In the genomic region with DNA sequence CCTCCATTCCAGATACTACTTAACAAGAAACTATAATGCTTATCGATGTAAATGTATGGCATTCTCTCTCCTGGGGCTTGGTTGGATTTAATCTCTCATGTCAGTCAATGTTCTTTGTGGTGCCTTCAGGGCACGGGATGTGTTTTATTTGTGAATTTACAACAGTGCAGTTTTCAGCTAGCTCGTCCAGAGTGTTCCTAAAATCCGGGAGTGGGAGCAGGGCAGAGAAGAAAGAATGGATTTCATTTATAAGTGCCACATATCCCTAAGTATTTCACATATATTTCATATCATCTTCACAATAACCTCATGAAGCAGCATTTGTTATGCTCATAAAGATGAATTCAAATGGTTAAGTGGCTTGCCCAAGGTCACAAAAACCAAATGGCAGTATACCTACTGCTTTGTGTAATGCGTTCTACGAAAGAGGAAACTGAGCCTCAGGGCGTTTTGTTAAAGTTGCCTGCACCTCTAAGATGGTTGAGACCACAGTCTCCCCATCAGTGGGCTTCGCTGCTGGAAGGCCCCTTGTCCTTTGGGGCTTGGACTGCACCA, we compare ENCODE assay signal across 7 cellular contexts.
DNase-seq lines count a peak whose midpoint lies in the region; ATAC-seq and TF ChIP-seq lines count a peak whose summit lies in the region.

No MANE protein-coding gene starts in this region.

- peak overlapping the region; percentile 70 to 94 for H3K4me3 ChIP-seq in esophagus (ENCODE audit: low read depth in 1 of 2, low read length in 2 of 2)
- H3K4me3 ChIP-seq in retinal pigment epithelial cell (ENCODE audit: low read length) = peak overlapping the region; percentile 64

- H3K4me1 ChIP-seq in esophagus (ENCODE audit: control insufficient read depth in 2 of 2, insufficient read depth in 2 of 2, low read length in 1 of 2) = peaks cover 0 to 7% of the 10 kb centered on the region in 2 donors

- DNase-seq in OCI-M1 (lab: John Stamatoyannopoulos, UW) (peak; percentile 66), retinal pigment epithelial cell (ENCODE audit: low read depth) (no peak), pons (ENCODE audit: low spot score) (no peak)

- 23% methylated on average over 8 of the region's 8 CpGs for WGBS in esophagus, 2 donors

- H3K27me3 ChIP-seq in esophagus (ENCODE audit: control insufficient read depth in 1 of 2, insufficient read depth in 2 of 2, low read length in 2 of 2) = no peaks in the 10 kb centered on the region

- peak overlapping the region; percentile 88 to 94 for H3K27ac ChIP-seq in esophagus (ENCODE audit: low read depth in 2 of 2, low read length in 1 of 2)

- TF ChIP-seq CTCF in retinal pigment epithelial cell (conservative IDR thresholded peaks at IDR 0.05; ENCODE audit: low read depth, low read length) = no peak

- no peaks in the 10 kb centered on the region for H3K36me3 ChIP-seq in esophagus (ENCODE audit: control insufficient read depth in 2 of 2, insufficient read depth in 2 of 2, low read length in 1 of 2)

- H3K9me3 ChIP-seq in esophagus (ENCODE audit: control insufficient read depth in 2 of 2, insufficient read depth in 1 of 2, low read depth in 1 of 2, low read length in 1 of 2) = no peaks in the 10 kb centered on the region

- ATAC-seq in GM18867 (IDR thresholded peaks at IDR 0.05; ENCODE audit: unreplicated experiment) (peak; percentile 22), HG02610 (IDR thresholded peaks at IDR 0.05; ENCODE audit: unreplicated experiment) (peak; percentile 3), esophagus mucosa (no peak)
